14 cellular contexts compared by ENCODE assay signal in the genomic region with DNA sequence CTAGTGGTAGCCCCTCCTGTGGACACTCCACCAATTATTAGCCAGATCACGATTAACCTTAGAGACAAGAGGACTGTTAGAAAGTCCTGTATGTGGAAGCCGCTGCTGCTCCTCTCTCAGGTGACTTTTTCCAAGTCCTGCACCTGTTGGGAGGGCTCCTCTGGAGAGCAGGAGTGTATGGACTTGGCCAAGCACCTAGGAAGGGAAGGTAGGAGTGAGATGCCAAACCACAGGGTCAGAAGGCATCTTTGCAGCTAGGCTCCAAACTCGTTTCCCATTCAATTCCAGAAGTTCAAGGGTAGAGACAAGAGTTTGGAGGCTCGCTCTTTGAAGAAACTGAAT. TPM values are rescaled to one million over a fixed set of nuclear protein-coding genes. Genes with fewer than 3 reads are reported as not detected.
DNase-seq lines count a peak whose midpoint lies in the region; ATAC-seq and TF ChIP-seq lines count a peak whose summit lies in the region.
"Had no signal": no experiment of that assay in that cellular context is flagged by ENCODE, and none has a peak within 500 bp of the region (broad histone marks: within the 10 kb centered on the region; RNA-seq: fewer than 3 reads in every experiment).

No MANE protein-coding gene starts in this region.

- intact Hi-C loops in OCI-LY7 (cut with micrococcal nuclease; ENCODE audit: unreplicated experiment) = no loop called here

- H3K27ac ChIP-seq in BLaER1 (peak overlapping the region; percentile 72), KOPT-K1 (ENCODE audit: low read depth, low read length, poor library complexity, severe bottlenecking) (peak overlapping the region; percentile 96), esophagus (ENCODE audit: low read depth in 2 of 2, low read length in 1 of 2) (peak overlapping the region; percentile 95 to 97), parathyroid adenoma (peak overlapping the region; percentile 37), OCI-LY7 (ENCODE audit: low read depth, low read length, poor library complexity, severe bottlenecking) (no peak overlapping the region)
- H3K27ac ChIP-seq: adrenal gland, SJSA1 had no signal

- BruUV-seq in OCI-LY7 (replicated peaks; lab: Mats Ljungman, UMichigan) = no TSS peak

- H3K27me3 ChIP-seq in BLaER1 = no peaks in the 10 kb centered on the region
- no peaks in the 10 kb centered on the region for H3K27me3 ChIP-seq in esophagus (ENCODE audit: control insufficient read depth in 1 of 2, insufficient read depth in 2 of 2, low read length in 2 of 2)
- H3K27me3 ChIP-seq in parathyroid adenoma (ENCODE audit: control insufficient read depth, insufficient read depth, low read length) = no peaks in the 10 kb centered on the region
- H3K27me3 ChIP-seq: adrenal gland, SJSA1 had no signal

- H3K4me2 ChIP-seq in BLaER1 = peak overlapping the region; percentile 72
- H3K4me2 ChIP-seq in parathyroid adenoma (ENCODE audit: low read length) = no peak overlapping the region
- no peak overlapping the region for H3K4me2 ChIP-seq in OCI-LY7 (ENCODE audit: low read length)

- peaks cover 100% of the 10 kb centered on the region for H3K4me1 ChIP-seq in BLaER1
- peaks cover 6 to 23% of the 10 kb centered on the region in 2 donors for H3K4me1 ChIP-seq in esophagus (ENCODE audit: control insufficient read depth in 2 of 2, insufficient read depth in 2 of 2, low read length in 1 of 2)
- peaks cover 44% of the 10 kb centered on the region for H3K4me1 ChIP-seq in parathyroid adenoma
- no peaks in the 10 kb centered on the region for H3K4me1 ChIP-seq in OCI-LY7 (ENCODE audit: insufficient read depth, low read length, poor library complexity, severe bottlenecking)

- CTCF ChIA-PET in OCI-LY7 (lab: Charles Lee; ENCODE audit: unreplicated experiment) = no interaction called here

- H3K36me3 ChIP-seq in BLaER1 (peaks cover 38% of the 10 kb centered on the region), KOPT-K1 (ENCODE audit: insufficient read depth, low read length) (no peaks in the 10 kb centered on the region), esophagus (ENCODE audit: control insufficient read depth in 2 of 2, insufficient read depth in 2 of 2, low read length in 1 of 2) (no peaks in the 10 kb centered on the region), parathyroid adenoma (ENCODE audit: control insufficient read depth, insufficient read depth, low read length) (no peaks in the 10 kb centered on the region), OCI-LY7 (ENCODE audit: insufficient read depth, low read length) (no peaks in the 10 kb centered on the region)
- H3K36me3 ChIP-seq: adrenal gland, SJSA1 had no signal

- POLR2A ChIA-PET in OCI-LY7 (lab: Charles Lee) = no interaction called here

- peaks cover 29% of the 10 kb centered on the region for H3K79me2 ChIP-seq in parathyroid adenoma
- no peaks in the 10 kb centered on the region for H3K79me2 ChIP-seq in OCI-LY7 (ENCODE audit: insufficient read depth, low read depth, low read length)

- H3K9me3 ChIP-seq in BLaER1 = no peaks in the 10 kb centered on the region
- H3K9me3 ChIP-seq in KOPT-K1 (ENCODE audit: insufficient read depth, low read length, poor library complexity, severe bottlenecking) = no peaks in the 10 kb centered on the region
- no peaks in the 10 kb centered on the region for H3K9me3 ChIP-seq in esophagus (ENCODE audit: control insufficient read depth in 2 of 2, insufficient read depth in 1 of 2, low read depth in 1 of 2, low read length in 1 of 2)
- H3K9me3 ChIP-seq in parathyroid adenoma (ENCODE audit: control insufficient read depth, low read length) = no peaks in the 10 kb centered on the region
- no peaks in the 10 kb centered on the region for H3K9me3 ChIP-seq in OCI-LY7 (ENCODE audit: low read length)
- H3K9me3 ChIP-seq: adrenal gland, SJSA1 had no signal

- no peak overlapping the region for H3K4me3 ChIP-seq in BLaER1
- H3K4me3 ChIP-seq in esophagus (ENCODE audit: low read depth in 1 of 2, low read length in 2 of 2) = no peak overlapping the region
- H3K4me3 ChIP-seq in parathyroid adenoma (ENCODE audit: low read depth, low read length) = no peak overlapping the region
- no peak overlapping the region for H3K4me3 ChIP-seq in OCI-LY7 (ENCODE audit: low read depth, low read length, poor library complexity, severe bottlenecking)
- H3K4me3 ChIP-seq: adrenal gland, SJSA1 had no signal

- WGBS in esophagus, 2 donors = 67 to 75% methylated on average over 4 of the region's 4 CpGs

- H4K20me1 ChIP-seq in BLaER1 (peaks cover 81% of the 10 kb centered on the region), OCI-LY7 (ENCODE audit: insufficient read depth, low read length) (no peaks in the 10 kb centered on the region; the same call in 1 of the 2 replicates)

- no peak overlapping the region for H3K9ac ChIP-seq in BLaER1
- H3K9ac ChIP-seq in parathyroid adenoma = no peak overlapping the region

- no peak for DNase-seq in OCI-LY7 (ENCODE audit: low spot score)
- DNase-seq: adrenal gland, GOT3, NCI-H1694 treated with DMSO at 0.1 percent for 48 hours, NCI-H524 treated with DMSO at 0.1 percent for 48 hours had no signal

- ATAC-seq in HG02870 (IDR thresholded peaks at IDR 0.05; ENCODE audit: unreplicated experiment) (no peak), HG02571 (IDR thresholded peaks at IDR 0.05; ENCODE audit: unreplicated experiment) (no peak), GM18867 (IDR thresholded peaks at IDR 0.05; ENCODE audit: unreplicated experiment) (no peak)

- H2AFZ ChIP-seq in parathyroid adenoma (no peak overlapping the region), OCI-LY7 (ENCODE audit: low read length) (no peak overlapping the region)

- no peaks in the 10 kb centered on the region for H3K9me2 ChIP-seq in OCI-LY7 (ENCODE audit: insufficient read depth, low read length)

- TF ChIP-seq CTCF in parathyroid adenoma (IDR thresholded peaks at IDR 0.05) (no peak), OCI-LY7 (conservative IDR thresholded peaks at IDR 0.05; ENCODE audit: low read length) (no peak)

RNA-seq across cellular contexts. Expression of a gene that starts 50.8 kb away (rescaled TPM):
- polyA plus RNA-seq in esophagus = 10 to 100 TPM; 11.8 to 12.6 TPM
- total RNA-seq in OCI-LY7 (2014; rRNA removed; shearing (Covaris generic)) = 0.09 and 0.67 TPM in 2 replicates
- total RNA-seq in OCI-LY7 (2022) = 0.48 and 0.83 TPM in 2 replicates
- polyA plus RNA-seq: neural cell had no signal
